Comparison of ENCODE assay signal across 28 cellular contexts in genomic region chr2:118431586-118431985, GRCh38.
"Had no signal": no experiment of that assay in that cellular context is flagged by ENCODE, and none has a peak within 500 bp of the region (broad histone marks: within the 10 kb centered on the region; RNA-seq: fewer than 3 reads in every experiment).

No MANE protein-coding gene starts in this region.

- H3K27me3 ChIP-seq: ascending aorta, cardiac muscle cell had no signal

- H3K4me3 Mint-ChIP-seq: activated CD8-positive, alpha-beta memory T cell treated with anti-CD3 and anti-CD28 coated beads, Interleukin-2, amount 10 ng/mL, durations not matched to agents 7 days and 5 days; activated CD8-positive, alpha-beta T cell treated with anti-CD3 and anti-CD28 coated beads, Interleukin-2, amount 10 ng/mL, durations not matched to agents 7 days and 5 days; activated naive CD8-positive, alpha-beta T cell treated with anti-CD3 and anti-CD28 coated beads, Interleukin-2, amount 50 U/mL, for 24 hours; activated T-cell treated with anti-CD3 and anti-CD28 coated beads, Interleukin-2, amount 50 U/mL, for 24 hours; activated T-helper 1 cell treated with anti-CD3 and anti-CD28 coated beads, Interleukin-12 subunit alpha, Interleukin-12 subunit beta, Interleukin-2, Interleukin-4 antibody, amounts not matched to agents 30 ng/mL and 10 ng/mL and 1 ng/mL, durations not matched to agents 14 hours and 24 hours and 36 hours; brain; IgD-negative memory B cell; T-helper 1 cell treated with Interleukin-12 subunit alpha and Interleukin-12 subunit beta and Interleukin-4 antibody, amounts not matched to agents 30 μg/mL and 1 μg/mL, for 36 hours; WTC11 had no signal

- H3K27ac ChIP-seq: ascending aorta, cardiac muscle cell, SK-N-MC had no signal

- H3K4me3 ChIP-seq: ascending aorta, cardiac muscle cell, SK-N-MC had no signal

- H3K4me1 Mint-ChIP-seq: activated CD8-positive, alpha-beta memory T cell treated with anti-CD3 and anti-CD28 coated beads, Interleukin-2, amount 10 ng/mL, durations not matched to agents 7 days and 5 days; activated naive CD8-positive, alpha-beta T cell treated with anti-CD3 and anti-CD28 coated beads, Interleukin-2, amount 50 U/mL, for 24 hours; brain; IgD-negative memory B cell had no signal

- DNase-seq: activated CD4-positive, alpha-beta T cell treated with anti-CD3 and anti-CD28 coated beads for 48 hours; activated CD4-positive, alpha-beta T cell treated with anti-CD3 and anti-CD28 coated beads, Interleukin-2, amount 50 U/mL, for 4 hours; activated CD4-positive, CD25-positive, alpha-beta regulatory T cell treated with anti-CD3 and anti-CD28 coated beads, Interleukin-2, amount 50 U/mL, for 72 hours; activated CD8-positive, alpha-beta memory T cell treated with anti-CD3 and anti-CD28 coated beads, Interleukin-2, amount 10 ng/mL, durations not matched to agents 7 days and 5 days; activated CD8-positive, alpha-beta T cell treated with anti-CD3 and anti-CD28 coated beads, Interleukin-2, amount 10 ng/mL, durations not matched to agents 7 days and 5 days; activated effector memory CD4-positive, alpha-beta T cell treated with Interleukin-2 at 50 U/mL for 16 hours; activated naive CD4-positive, alpha-beta T cell; activated naive CD8-positive, alpha-beta T cell treated with anti-CD3 and anti-CD28 coated beads, Interleukin-2, amount 50 U/mL, for 24 hours; activated T-cell treated with anti-CD3 and anti-CD28 coated beads, Interleukin-2, amount 50 U/mL, for 24 hours; amniotic stem cell; KG1; NCI-H1105; NCI-H1436; NCI-H1694 treated with DMSO at 0.1 percent for 48 hours; NCI-H2029 treated with DMSO at 0.1 percent for 48 hours; NCI-H446; NCI-H524; SIG-M5; SW 1271 had no signal

- H3K27ac Mint-ChIP-seq: activated CD8-positive, alpha-beta memory T cell treated with anti-CD3 and anti-CD28 coated beads, Interleukin-2, amount 10 ng/mL, durations not matched to agents 7 days and 5 days; activated CD8-positive, alpha-beta T cell treated with anti-CD3 and anti-CD28 coated beads, Interleukin-2, amount 10 ng/mL, durations not matched to agents 7 days and 5 days; activated naive CD4-positive, alpha-beta T cell treated with anti-CD3 and anti-CD28 coated beads, Interleukin-2, amount 50 U/mL, for 72 hours; activated naive CD8-positive, alpha-beta T cell treated with anti-CD3 and anti-CD28 coated beads, Interleukin-2, amount 50 U/mL, for 24 hours; activated T-cell treated with anti-CD3 and anti-CD28 coated beads, Interleukin-2, amount 50 U/mL, for 24 hours; activated T-helper 1 cell treated with anti-CD3 and anti-CD28 coated beads, Interleukin-12 subunit alpha, Interleukin-12 subunit beta, Interleukin-2, Interleukin-4 antibody, amounts not matched to agents 30 ng/mL and 10 ng/mL and 1 ng/mL, durations not matched to agents 14 hours and 24 hours and 36 hours; brain; T-helper 1 cell treated with Interleukin-12 subunit alpha and Interleukin-12 subunit beta and Interleukin-4 antibody, amounts not matched to agents 30 μg/mL and 1 μg/mL, for 36 hours; WTC11 had no signal

- H3K36me3 Mint-ChIP-seq: activated CD8-positive, alpha-beta memory T cell treated with anti-CD3 and anti-CD28 coated beads, Interleukin-2, amount 10 ng/mL, durations not matched to agents 7 days and 5 days; activated naive CD4-positive, alpha-beta T cell treated with anti-CD3 and anti-CD28 coated beads, Interleukin-2, amount 50 U/mL, for 72 hours; brain; IgD-negative memory B cell; WTC11 had no signal

- H3K9me3 Mint-ChIP-seq: activated naive CD4-positive, alpha-beta T cell treated with anti-CD3 and anti-CD28 coated beads, Interleukin-2, amount 50 U/mL, for 72 hours; activated naive CD8-positive, alpha-beta T cell treated with anti-CD3 and anti-CD28 coated beads, Interleukin-2, amount 50 U/mL, for 24 hours; activated T-cell treated with anti-CD3 and anti-CD28 coated beads, Interleukin-2, amount 50 U/mL, for 24 hours; activated T-helper 1 cell treated with anti-CD3 and anti-CD28 coated beads, Interleukin-12 subunit alpha, Interleukin-12 subunit beta, Interleukin-2, Interleukin-4 antibody, amounts not matched to agents 30 ng/mL and 10 ng/mL and 1 ng/mL, durations not matched to agents 14 hours and 24 hours and 36 hours; brain; T-helper 1 cell treated with Interleukin-12 subunit alpha and Interleukin-12 subunit beta and Interleukin-4 antibody, amounts not matched to agents 30 μg/mL and 1 μg/mL, for 36 hours had no signal

- H3K9me3 ChIP-seq: ascending aorta had no signal

- ATAC-seq: activated CD8-positive, alpha-beta memory T cell treated with anti-CD3 and anti-CD28 coated beads, Interleukin-2, amount 10 ng/mL, durations not matched to agents 7 days and 5 days; activated CD8-positive, alpha-beta T cell treated with anti-CD3 and anti-CD28 coated beads, Interleukin-2, amount 10 ng/mL, durations not matched to agents 7 days and 5 days; activated naive CD4-positive, alpha-beta T cell treated with anti-CD3 and anti-CD28 coated beads, Interleukin-2, amount 50 U/mL, for 72 hours; activated naive CD8-positive, alpha-beta T cell treated with anti-CD3 and anti-CD28 coated beads, Interleukin-2, amount 50 U/mL, for 24 hours; WTC11 had no signal

- H3K27me3 Mint-ChIP-seq: activated CD8-positive, alpha-beta memory T cell treated with anti-CD3 and anti-CD28 coated beads, Interleukin-2, amount 10 ng/mL, durations not matched to agents 7 days and 5 days had no signal

- H3K4me1 ChIP-seq: ascending aorta had no signal

- H3K36me3 ChIP-seq: ascending aorta, cardiac muscle cell had no signal
